8 cellular contexts compared by ENCODE assay signal in the genomic region with DNA sequence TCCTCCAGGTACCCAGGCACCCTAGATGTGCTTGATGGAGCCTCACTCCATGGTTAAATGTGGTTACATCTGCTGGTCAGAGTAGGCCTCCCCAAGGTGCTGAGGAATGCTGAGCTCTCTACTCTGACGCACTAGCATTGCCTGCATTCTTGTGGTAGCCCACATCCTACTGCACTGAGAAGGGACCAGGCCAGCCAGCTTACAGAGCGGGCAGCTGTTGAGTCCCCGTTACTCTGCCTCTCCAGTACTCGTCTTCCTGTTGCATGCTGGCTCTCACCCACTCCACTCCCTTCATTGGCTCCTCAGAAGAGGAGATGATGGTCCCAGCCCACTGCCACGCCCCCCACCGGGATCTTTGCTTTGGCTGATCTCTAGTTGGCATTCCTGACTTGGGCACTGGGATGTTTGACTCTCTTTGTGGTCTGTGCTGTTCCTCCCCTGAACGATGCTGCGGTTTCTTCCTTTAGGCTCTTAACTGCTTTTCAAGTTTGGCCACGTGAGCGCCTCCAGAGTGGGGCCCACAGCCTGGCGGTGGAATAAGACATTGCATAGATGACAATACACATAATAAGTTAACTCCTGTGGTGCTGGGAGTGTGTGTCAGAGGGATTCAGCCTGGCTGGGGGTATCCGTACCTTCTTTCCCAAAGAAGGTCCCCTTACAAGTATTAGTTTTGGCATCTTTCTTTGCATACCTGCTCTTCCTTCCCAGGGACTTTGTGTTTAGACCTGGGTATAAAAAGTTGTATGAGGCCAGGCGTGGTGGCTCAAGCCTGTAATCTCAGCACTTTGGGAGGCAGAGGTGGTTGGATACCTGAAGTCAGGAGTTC. TPM values are rescaled to one million over a fixed set of nuclear protein-coding genes. Genes with fewer than 3 reads are reported as not detected.
A peak's percentile ranks its signal among the peaks of the same experiment; 100 is the strongest.
DNase-seq lines count a peak whose midpoint lies in the region; ATAC-seq, FAIRE-seq and TF ChIP-seq lines count a peak whose summit lies in the region.

No MANE protein-coding gene starts in this region.

- H3K4me3 ChIP-seq in H1 (ENCODE audit: extremely low read depth in 1 of 4, insufficient read depth in 2 of 4, low read depth in 3 of 4, low read length in 4 of 4) (no peak overlapping the region), skeletal muscle tissue (ENCODE audit: low read length in 3 of 3) (no peak overlapping the region), colonic mucosa (no peak overlapping the region)

- 0 out of 2 replicates have a peak overlapping the region, but pooled peaks have one; percentile 60 for H2BK12ac ChIP-seq in H1 (ENCODE audit: low read depth, low read length)

- H3K4me2 ChIP-seq in H1 (ENCODE audit: insufficient read depth in 1 of 2, low read depth in 2 of 2, low read length in 2 of 2), result 0 out of 4 replicates have a peak overlapping the region, but pooled peaks of 1 of the 2 experiments have one; percentile 2

- H2BK20ac ChIP-seq in H1 (ENCODE audit: low read length), result no peak overlapping the region

- H2BK5ac ChIP-seq in H1 (ENCODE audit: low read depth, low read length), result peak overlapping the region; percentile 77; the same call in 1 of the 2 replicates

- TF ChIP-seq RAD21 in H1 (IDR thresholded peaks at IDR 0.05 in 1 of 2, conservative IDR thresholded peaks at IDR 0.05 in 1 of 2; ENCODE audit: low read depth in 2 of 2, low read length in 2 of 2), result no peak

- no peak overlapping the region; the same call in none of the 2 replicates for H3K18ac ChIP-seq in H1 (ENCODE audit: extremely low read depth, low read length)

- H3K79me1 ChIP-seq in H1 (ENCODE audit: low read depth, low read length), result no peaks in the 10 kb centered on the region

- H4K5ac ChIP-seq in H1 (ENCODE audit: insufficient read length, low read depth, low read length), result no peak overlapping the region

- CTCF ChIA-PET in H1 (lab: Charles Lee; ENCODE audit: partially characterized antibody), result interaction anchor here (0.6 kb wide), 1 partner anchor 37 kb away, joined by 3 read pairs; no protein-coding TSS in a partner anchor

- H3K36me3 ChIP-seq in H1 (ENCODE audit: control insufficient read depth in 2 of 4, insufficient read depth in 4 of 4, low read length in 3 of 4) (no peaks in the 10 kb centered on the region), skeletal muscle tissue (ENCODE audit: control insufficient read depth in 3 of 3, insufficient read depth in 3 of 3, low read length in 3 of 3) (peaks cover 11 to 14% (median 14%) of the 10 kb centered on the region in 3 donors), colonic mucosa (no peaks in the 10 kb centered on the region)

- no peaks in the 10 kb centered on the region for H3K9me3 ChIP-seq in H1 (ENCODE audit: insufficient read depth in 2 of 2, low read depth in 1 of 2, low read length in 1 of 2)
- H3K9me3 ChIP-seq in skeletal muscle tissue (ENCODE audit: control insufficient read depth in 3 of 3, low read length in 3 of 3), result no peaks in the 10 kb centered on the region
- no peaks in the 10 kb centered on the region for H3K9me3 ChIP-seq in colonic mucosa

- H2BK15ac ChIP-seq in H1 (ENCODE audit: low read length), result peak overlapping the region; percentile 75; the same call in 1 of the 2 replicates

- H3K4me1 ChIP-seq in H1 (replicated peaks in 1 of 4; ENCODE audit: control insufficient read depth in 3 of 4, insufficient read depth in 4 of 4, low read length in 3 of 4) (peaks cover 0 to 3% (median 1%) of the 10 kb centered on the region in 4 experiments; a peak in 3 of 7 replicates), skeletal muscle tissue (ENCODE audit: control insufficient read depth in 3 of 3, insufficient read depth in 3 of 3, low read length in 3 of 3) (peaks cover 3 to 11% (median 11%) of the 10 kb centered on the region in 3 donors), colonic mucosa (no peaks in the 10 kb centered on the region)

- H4K8ac ChIP-seq in H1 (ENCODE audit: extremely low read depth, insufficient read depth, low read length), result no peak overlapping the region

- peak; percentile 71 for ATAC-seq in GM19467 (IDR thresholded peaks at IDR 0.05; ENCODE audit: unreplicated experiment)

- TF ChIP-seq EP300 in H1 (IDR thresholded peaks at IDR 0.05; ENCODE audit: borderline replicate concordance in 1 of 2, low read depth in 2 of 2, low read length in 2 of 2), result no peak

- H3K23me2 ChIP-seq in H1 (ENCODE audit: low read depth, low read length), result no peaks in the 10 kb centered on the region

- POLR2A ChIA-PET in H1 (lab: Charles Lee; ENCODE audit: partially characterized antibody), result no interaction called here

- no peak overlapping the region for H3K56ac ChIP-seq in H1 (replicated peaks; ENCODE audit: insufficient read length, low read depth, low read length)

- H4K91ac ChIP-seq in H1 (replicated peaks; ENCODE audit: insufficient read length, low read length), result no peak overlapping the region

- H2AK5ac ChIP-seq in H1 (ENCODE audit: low read depth, low read length), result no peak overlapping the region

- no peak overlapping the region for H2BK120ac ChIP-seq in H1 (replicated peaks; ENCODE audit: low read depth, low read length)

- H3K27me3 ChIP-seq in H1 (replicated peaks in 1 of 4; ENCODE audit: control insufficient read depth in 3 of 4, extremely low read depth in 1 of 4, insufficient read depth in 3 of 4, low read length in 3 of 4) (peaks cover 0 to 3% (median 1%) of the 10 kb centered on the region in 4 experiments; a peak in 1 of 7 replicates), skeletal muscle tissue (ENCODE audit: control insufficient read depth in 3 of 3, insufficient read depth in 3 of 3, low read length in 3 of 3) (no peaks in the 10 kb centered on the region), colonic mucosa (no peaks in the 10 kb centered on the region)

- no peak for TF ChIP-seq CTCF in H1 (IDR thresholded peaks at IDR 0.05; ENCODE audit: control extremely low read depth in 1 of 3, insufficient read depth in 1 of 3, low read depth in 1 of 3, low read length in 3 of 3)
- no peak for TF ChIP-seq CTCF in colonic mucosa (IDR thresholded peaks at IDR 0.05)

- FAIRE-seq in H1 (lab: Jason Lieb, UNC), result no peak

- peak overlapping the region; percentile 24; the same call in 1 of the 2 replicates for H2AFZ ChIP-seq in H1 (ENCODE audit: low read length)

- WGBS in H1 (ENCODE audit: extremely low coverage in 1 of 2, insufficient coverage in 1 of 2, insufficient read length in 1 of 2, insufficient replicate concordance in 2 of 2, low coverage in 1 of 2, low lambda C conversion rate in 2 of 2, missing lambda C conversion rate in 1 of 2), 2 experiments, result 86% methylated on average over 13 of the region's 13 CpGs; no CpG with 5 or more reads in 1 of the 2 experiments

- no peak overlapping the region for H3K14ac ChIP-seq in H1 (ENCODE audit: insufficient read length)

- intact Hi-C loops in colonic mucosa (cut with DNase I), result no loop called here

- no peaks in the 10 kb centered on the region for H4K20me1 ChIP-seq in H1 (replicated peaks in 1 of 2; ENCODE audit: control insufficient read depth in 1 of 2, insufficient read depth in 2 of 2, low read length in 2 of 2)

- no peak overlapping the region for H3K4ac ChIP-seq in H1 (replicated peaks; ENCODE audit: insufficient read length, low read depth, low read length)

- TF ChIP-seq POLR2A in H1 (IDR thresholded peaks at IDR 0.05; ENCODE audit: control extremely low read depth in 1 of 2, low read depth in 2 of 2, low read length in 2 of 2), result no peak

- H3K9ac ChIP-seq in H1 (replicated peaks in 1 of 4; ENCODE audit: extremely low read depth in 1 of 4, low read depth in 3 of 4, low read length in 3 of 4), result no peak overlapping the region
- H3K9ac ChIP-seq in skeletal muscle tissue (ENCODE audit: low read depth in 1 of 3, low read length in 3 of 3), result no peak overlapping the region
- H3K9ac ChIP-seq in colonic mucosa (ENCODE audit: low read depth in 2 of 2, low read length in 2 of 2), result no peak overlapping the region

- no peaks in the 10 kb centered on the region for H3K79me2 ChIP-seq in H1 (ENCODE audit: control insufficient read depth in 1 of 2, insufficient read depth in 2 of 2, low read length in 2 of 2)

- DNase-seq in AG08395 (ENCODE audit: low spot score) (peak; percentile 98), LoVo (ENCODE audit: low spot score) (peak; percentile 61), H1 (ENCODE audit: low read depth in 1 of 2, low spot score in 2 of 2) (peak in 1 of 2 experiments; percentile 52), colonic mucosa (no peak), NCI-H345 treated with DMSO at 0.1 percent for 48 hours (lab: John Stamatoyannopoulos, UW; ENCODE audit: unreplicated experiment) (no peak)
- DNase-seq in activated CD4-positive, alpha-beta T cell treated with anti-CD3 and anti-CD28 coated beads, Interleukin-2, amount 50 U/mL, for 4 hours, result peak; percentile 34 to 37

- H3K27ac ChIP-seq in H1 (ENCODE audit: low read depth, low read length), result no peak overlapping the region
- H3K27ac ChIP-seq in skeletal muscle tissue (ENCODE audit: low read depth, low read length), result peak overlapping the region; percentile 68
- no peak overlapping the region for H3K27ac ChIP-seq in colonic mucosa

- H3K23ac ChIP-seq in H1 (ENCODE audit: insufficient read length), result no peak overlapping the region

TF ChIP-seq in H1, 55 proteins besides CTCF, POLR2A, EP300 and RAD21:
- TF ChIP-seq BRCA1 (IDR thresholded peaks at IDR 0.05; ENCODE audit: low read depth, low read length) (no peak), TEAD4 (IDR thresholded peaks at IDR 0.05; ENCODE audit: low read depth, low read length) (peak; percentile 57), ASH2L (IDR thresholded peaks at IDR 0.05; ENCODE audit: low read length) (peak; percentile 20), SP4 (IDR thresholded peaks at IDR 0.05; ENCODE audit: low read length) (no peak), SIX5 (IDR thresholded peaks at IDR 0.05; ENCODE audit: low read depth, low read length) (no peak), KDM4A (IDR thresholded peaks at IDR 0.05; ENCODE audit: low read depth, low read length, severe bottlenecking) (no peak), CBX8 (IDR thresholded peaks at IDR 0.05; ENCODE audit: borderline replicate concordance, low read depth, low read length) (no peak)

RNA-seq across cellular contexts. Expression of gene AZIN2, which starts 18.6 kb away (rescaled TPM):
- 0.21 and 0.22 TPM in 2 replicates for total RNA-seq in H1 (2021; fragmentation: NEBNext Ultra II Directional; extraction: Animal tissue kit (Norgen Biotek cat#: 25700))
- 0.82 and 0.91 TPM in 2 replicates for polyA plus RNA-seq in H1 (2011; rRNA removed)
- polyA plus RNA-seq in H1 (2011; cell fraction: cytosol; rRNA removed), result 0.75 TPM
- 1.9 TPM for polyA plus RNA-seq in H1 (2011; cell fraction: nucleus; rRNA removed)
- polyA plus RNA-seq in H1 (2012, experiment 1 of 2), result 0.29 to 0.92 TPM (median 0.46 TPM) in 4 replicates
- 0.56 TPM for polyA plus RNA-seq in H1 (2012, experiment 2 of 2)
- 0.51 TPM for polyA plus RNA-seq in H1 (2013, experiment 1 of 2)
- polyA plus RNA-seq in H1 (2013, experiment 2 of 2), result 0.37 TPM
- polyA minus RNA-seq in H1 (2011; rRNA and poly(A)+ RNA removed), result 0.66 and 4.2 TPM in 2 replicates
- 1.4 TPM for polyA minus RNA-seq in H1 (2011; cell fraction: cytosol; rRNA and poly(A)+ RNA removed)
- polyA minus RNA-seq in H1 (2011; cell fraction: nucleus; rRNA and poly(A)+ RNA removed), result 3.4 TPM
- total RNA-seq in skeletal muscle tissue, result 5.7 TPM
- 10 to 100 TPM; 10.2 to 21.4 TPM for total RNA-seq in colonic mucosa

Comparison
In these comparisons a context has a peak if more than half of its experiments do, and no peak if none do; other contexts are left out.
1. DNase-seq: peak in AG08395 (single experiment), LoVo (single experiment) and activated CD4-positive, alpha-beta T cell treated with anti-CD3 and anti-CD28 coated beads, Interleukin-2, amount 50 U/mL, for 4 hours (2 of 2); none in colonic mucosa (single experiment) and NCI-H345 treated with DMSO at 0.1 percent for 48 hours (single experiment).